2 cellular contexts compared by ENCODE assay signal in the genomic region with DNA sequence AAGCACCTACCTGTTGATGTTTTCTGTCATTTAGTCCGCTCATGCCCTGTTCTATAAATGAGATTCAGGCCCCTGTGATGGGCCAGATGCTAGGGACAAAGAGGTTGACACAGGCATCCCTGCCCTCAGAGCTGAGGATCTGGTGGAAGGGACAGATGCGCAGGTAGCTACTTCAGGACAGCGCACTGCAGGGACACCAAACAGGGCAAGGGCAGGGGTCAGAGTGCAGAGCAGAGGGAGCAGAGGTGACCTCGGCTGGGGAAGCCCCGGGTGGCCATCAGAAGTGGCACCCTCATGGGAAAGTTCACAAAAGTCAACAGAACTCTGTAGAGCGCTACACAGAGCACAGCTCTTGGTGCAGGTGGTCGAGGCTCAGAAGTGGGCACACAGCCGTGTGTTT.
TF ChIP-seq lines count a peak whose summit lies in the region.

No MANE protein-coding gene starts in this region.

TF ChIP-seq in H1, 55 proteins besides CTCF, POLR2A, EP300 and RAD21:
- no peak for TF ChIP-seq KDM4A (IDR thresholded peaks at IDR 0.05; ENCODE audit: low read depth, low read length, severe bottlenecking)
- no peak for TF ChIP-seq CEBPB (IDR thresholded peaks at IDR 0.05; ENCODE audit: low read depth, low read length)
- no peak for TF ChIP-seq MAFK (IDR thresholded peaks at IDR 0.05; ENCODE audit: low read depth, low read length)
- TF ChIP-seq EZH2 (IDR thresholded peaks at IDR 0.05; ENCODE audit: low read depth, low read length, severe bottlenecking): no peak
- TF ChIP-seq SUZ12 (IDR thresholded peaks at IDR 0.05; ENCODE audit: low read length): no peak
- no peak for TF ChIP-seq PHF8 (conservative IDR thresholded peaks at IDR 0.05; ENCODE audit: low read depth, low read length)
- TF ChIP-seq SIX5 (IDR thresholded peaks at IDR 0.05; ENCODE audit: low read depth, low read length): no peak
- no peak for TF ChIP-seq TEAD4 (IDR thresholded peaks at IDR 0.05; ENCODE audit: low read depth, low read length)
- no peak for TF ChIP-seq SP4 (IDR thresholded peaks at IDR 0.05; ENCODE audit: low read length)
- no peak for TF ChIP-seq GTF2F1 (IDR thresholded peaks at IDR 0.05; ENCODE audit: borderline replicate concordance, low read depth, low read length)
- TF ChIP-seq EGR1 (IDR thresholded peaks at IDR 0.05; ENCODE audit: borderline replicate concordance, low read depth, low read length): no peak
- TF ChIP-seq RXRA (IDR thresholded peaks at IDR 0.05; ENCODE audit: insufficient read depth, low read depth, low read length): no peak
- TF ChIP-seq BRCA1 (IDR thresholded peaks at IDR 0.05; ENCODE audit: low read depth, low read length): no peak
- TF ChIP-seq ZNF274 (IDR thresholded peaks at IDR 0.05; ENCODE audit: borderline replicate concordance, extremely low read depth, low read length): no peak
- no peak for TF ChIP-seq SP2 (IDR thresholded peaks at IDR 0.05; ENCODE audit: low read length)
- TF ChIP-seq BACH1 (IDR thresholded peaks at IDR 0.05; ENCODE audit: low read length): no peak
- TF ChIP-seq JUN (IDR thresholded peaks at IDR 0.05; ENCODE audit: low read depth, low read length): no peak

TF ChIP-seq in neural cell, 6 proteins besides CTCF, POLR2A, EP300 and RAD21:
- no peak for TF ChIP-seq EZH2 (IDR thresholded peaks at IDR 0.05; ENCODE audit: borderline replicate concordance, insufficient read depth, low read length, poor library complexity, severe bottlenecking)
